In genomic region chr14:72892103-72892878, GRCh38 we compare ENCODE assay signal across 8 cellular contexts.
A peak's percentile ranks its signal among the peaks of the same experiment; 100 is the strongest.
DNase-seq lines count a peak whose midpoint lies in the region; ATAC-seq and TF ChIP-seq lines count a peak whose summit lies in the region.

No MANE protein-coding gene starts in this region.

- no peak for TF ChIP-seq CTCF in GM10266 (IDR thresholded peaks at IDR 0.05; ENCODE audit: control insufficient read depth, insufficient read depth, low read depth, missing control alignments)

- H3K36me3 ChIP-seq in NT2/D1 (ENCODE audit: insufficient read depth, insufficient read length, low read length): no peaks in the 10 kb centered on the region

- no peaks in the 10 kb centered on the region for H3K9me3 ChIP-seq in NT2/D1 (ENCODE audit: insufficient read depth, low read length)

- peaks cover 53% of the 10 kb centered on the region for H3K27me3 ChIP-seq in NT2/D1 (ENCODE audit: insufficient read depth, insufficient read length)

- ATAC-seq in HG02852 (IDR thresholded peaks at IDR 0.05; ENCODE audit: unreplicated experiment): no peak

- H3K9ac ChIP-seq in NT2/D1 (ENCODE audit: insufficient read length, low read depth): peak overlapping the region; percentile 21

- DNase-seq in NT2/D1 (ENCODE audit: low read depth, low spot score) (no peak), amniotic epithelial cell (ENCODE audit: low read depth) (peak; percentile 28), inferior parietal cortex (ENCODE audit: extremely low spot score) (peak; percentile 36), GM10266 (ENCODE audit: extremely low spot score) (no peak), NCI-H1048 (lab: John Stamatoyannopoulos, UW) (no peak)
- DNase-seq in stimulated activated CD4-positive, alpha-beta T cell treated with anti-CD3 and anti-CD28 coated beads, Interleukin-15, amount 100 ng/mL, for 24 hours: peak; percentile 37

- peaks cover 7% of the 10 kb centered on the region for H3K4me1 ChIP-seq in NT2/D1 (ENCODE audit: insufficient read depth, insufficient read length)

- peak overlapping the region; percentile 79 for H3K4me3 ChIP-seq in GM08714 (ENCODE audit: low read length)
- peak overlapping the region; percentile 53 for H3K4me3 ChIP-seq in NT2/D1 (ENCODE audit: insufficient read length, low read depth)

Comparison
In these comparisons a context has a peak if more than half of its experiments do, and no peak if none do; other contexts are left out.
1. DNase-seq: peak in amniotic epithelial cell (single experiment), inferior parietal cortex (single experiment) and stimulated activated CD4-positive, alpha-beta T cell treated with anti-CD3 and anti-CD28 coated beads, Interleukin-15, amount 100 ng/mL, for 24 hours (single experiment); none in NT2/D1 (single experiment), GM10266 (single experiment) and NCI-H1048 (single experiment).